8 cellular contexts compared by ENCODE assay signal in the genomic region with DNA sequence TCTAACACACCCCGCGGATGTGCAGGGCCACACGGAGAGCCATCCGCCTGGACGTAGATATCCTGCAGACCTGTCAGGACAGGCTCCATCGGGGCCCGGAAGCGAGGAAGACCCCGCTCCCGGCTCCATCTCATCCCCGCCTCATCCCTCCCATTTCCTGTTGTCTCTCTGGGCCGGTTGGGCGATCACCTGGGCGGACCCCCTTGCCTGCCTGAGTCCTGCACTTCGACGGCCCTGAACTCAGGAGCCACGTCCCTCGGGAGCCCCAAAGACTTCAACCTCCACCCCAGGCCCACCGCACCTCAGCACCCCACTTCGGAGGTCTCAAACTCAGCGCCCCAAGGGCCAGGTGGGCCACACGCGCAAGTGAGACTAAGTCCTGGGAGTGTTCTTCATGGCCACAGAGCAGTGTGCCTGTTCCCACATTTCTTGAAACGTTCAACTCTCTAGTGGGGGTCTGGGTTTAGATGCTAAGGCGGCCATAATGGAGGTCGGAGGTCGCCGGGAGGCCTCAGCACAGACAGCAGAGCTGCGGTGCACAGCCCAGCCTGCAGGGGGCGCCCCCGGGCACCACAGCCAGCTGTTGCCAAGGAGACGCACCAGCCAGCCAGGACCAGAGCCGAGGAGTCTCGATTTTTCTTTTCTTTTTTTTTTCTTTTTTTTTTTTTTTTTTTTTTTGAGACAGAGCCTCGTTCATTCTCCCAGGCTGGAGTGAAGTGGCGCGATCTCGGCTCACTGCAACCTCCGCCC. TPM values are rescaled to one million over a fixed set of nuclear protein-coding genes. Genes with fewer than 3 reads are reported as not detected.
DNase-seq lines count a peak whose midpoint lies in the region; ATAC-seq and TF ChIP-seq lines count a peak whose summit lies in the region.

No MANE protein-coding gene starts in this region.

- TF ChIP-seq EP300 in Ishikawa (IDR thresholded peaks at IDR 0.05; ENCODE audit: borderline replicate concordance) (no peak), esophagus muscularis mucosa (IDR thresholded peaks at IDR 0.05) (no peak)

- CTCF ChIA-PET in activated CD4-positive, alpha-beta memory T cell treated with anti-CD3 and anti-CD28 coated beads for 36 hours (lab: Charles Lee): interaction anchor here (0.6 to 1.0 kb wide), 4 partner anchors 21 to 1364 kb away, joined by 3 read pairs; no protein-coding TSS in a partner anchor

- no peaks in the 10 kb centered on the region for H3K36me3 Mint-ChIP-seq in activated CD4-positive, alpha-beta memory T cell treated with anti-CD3 and anti-CD28 coated beads for 36 hours

- H3K27ac ChIP-seq in esophagus muscularis mucosa (replicated peaks in 1 of 4): no peak overlapping the region

- no peaks in the 10 kb centered on the region for H3K27me3 Mint-ChIP-seq in activated CD4-positive, alpha-beta memory T cell treated with anti-CD3 and anti-CD28 coated beads for 36 hours

- peak in 1 of 3 experiments; percentile 41 for TF ChIP-seq CTCF in esophagus muscularis mucosa (IDR thresholded peaks at IDR 0.05)

- no peak overlapping the region for H3K27ac Mint-ChIP-seq in activated CD4-positive, alpha-beta memory T cell treated with anti-CD3 and anti-CD28 coated beads for 36 hours

- 88% methylated on average over 33 of the region's 39 CpGs for WGBS in esophagus muscularis mucosa

- POLR2A ChIA-PET in activated CD4-positive, alpha-beta memory T cell treated with anti-CD3 and anti-CD28 coated beads for 36 hours (lab: Charles Lee): interaction anchor here (0.6 kb wide), 1 partner anchor 131 kb away, joined by 4 read pairs; no protein-coding TSS in a partner anchor

- no peaks in the 10 kb centered on the region for H3K36me3 ChIP-seq in esophagus muscularis mucosa

- no peak overlapping the region for H3K4me3 ChIP-seq in esophagus muscularis mucosa

- DNase-seq in COLO829 (ENCODE audit: low spot score): peak; percentile 93
- DNase-seq in activated CD4-positive, alpha-beta memory T cell treated with anti-CD3 and anti-CD28 coated beads for 36 hours: peak; percentile 71
- DNase-seq in stimulated activated CD4-positive, alpha-beta T cell treated with anti-CD3 and anti-CD28 coated beads, Interleukin-15, amount 100 ng/mL, for 48 hours (ENCODE audit: low read depth in 2 of 2): peak; percentile 19 to 51
- DNase-seq in NCI-H1436 treated with DMSO at 0.1 percent for 48 hours (lab: John Stamatoyannopoulos, UW): no peak
- no peak for DNase-seq in esophagus muscularis mucosa (ENCODE audit: extremely low spot score)

- no peak overlapping the region for H3K4me3 Mint-ChIP-seq in activated CD4-positive, alpha-beta memory T cell treated with anti-CD3 and anti-CD28 coated beads for 36 hours

- no peak for TF ChIP-seq POLR2A in esophagus muscularis mucosa (IDR thresholded peaks at IDR 0.05; ENCODE audit: low read depth)

- TF ChIP-seq RAD21 in Ishikawa (IDR thresholded peaks at IDR 0.05; ENCODE audit: low read depth): no peak

- ATAC-seq in esophagus mucosa: peak; percentile 53
- ATAC-seq in GM21825 (IDR thresholded peaks at IDR 0.05; ENCODE audit: unreplicated experiment): no peak

- H3K9me3 Mint-ChIP-seq in activated CD4-positive, alpha-beta memory T cell treated with anti-CD3 and anti-CD28 coated beads for 36 hours: no peaks in the 10 kb centered on the region

- peaks cover 0 to 6% (median 0%) of the 10 kb centered on the region in 4 donors for H3K27me3 ChIP-seq in esophagus muscularis mucosa

- no peaks in the 10 kb centered on the region for H3K9me3 ChIP-seq in esophagus muscularis mucosa

- no peaks in the 10 kb centered on the region for H3K4me1 ChIP-seq in esophagus muscularis mucosa

- H3K4me1 Mint-ChIP-seq in activated CD4-positive, alpha-beta memory T cell treated with anti-CD3 and anti-CD28 coated beads for 36 hours (ENCODE audit: low read depth): no peaks in the 10 kb centered on the region

- intact Hi-C loops in activated CD4-positive, alpha-beta memory T cell treated with anti-CD3 and anti-CD28 coated beads for 36 hours (cut with micrococcal nuclease): no loop called here
- intact Hi-C loops in esophagus muscularis mucosa (cut with DNase I): no loop called here

TF ChIP-seq in Ishikawa, 13 proteins besides CTCF, POLR2A, EP300 and RAD21:
- TF ChIP-seq YY1 (IDR thresholded peaks at IDR 0.05; ENCODE audit: low read depth): peak; percentile 53; the same call in 1 of the 2 replicates
- no peak for TF ChIP-seq NFIC (IDR thresholded peaks at IDR 0.05)
- no peak for TF ChIP-seq CEBPB (IDR thresholded peaks at IDR 0.05)
- no peak for TF ChIP-seq FOXM1 (IDR thresholded peaks at IDR 0.05; ENCODE audit: borderline replicate concordance, low read depth)

RNA-seq across cellular contexts. Expression of a gene that starts 26.0 kb away (rescaled TPM):
- total RNA-seq in activated CD4-positive, alpha-beta memory T cell treated with anti-CD3 and anti-CD28 coated beads for 36 hours: 10 to 100 TPM; 31.8 to 33.9 TPM
- total RNA-seq in esophagus mucosa: 19.6 TPM
- 10 to 100 TPM; 14.5 to 33.3 (median 21.5) TPM for total RNA-seq in esophagus muscularis mucosa

Comparison
In these comparisons a context has a peak if more than half of its experiments do, and no peak if none do; other contexts are left out.
1. DNase-seq: peak in COLO829 (single experiment), activated CD4-positive, alpha-beta memory T cell treated with anti-CD3 and anti-CD28 coated beads for 36 hours (single experiment) and stimulated activated CD4-positive, alpha-beta T cell treated with anti-CD3 and anti-CD28 coated beads, Interleukin-15, amount 100 ng/mL, for 48 hours (2 of 2); none in NCI-H1436 treated with DMSO at 0.1 percent for 48 hours (single experiment) and esophagus muscularis mucosa (single experiment).